In the genomic region with DNA sequence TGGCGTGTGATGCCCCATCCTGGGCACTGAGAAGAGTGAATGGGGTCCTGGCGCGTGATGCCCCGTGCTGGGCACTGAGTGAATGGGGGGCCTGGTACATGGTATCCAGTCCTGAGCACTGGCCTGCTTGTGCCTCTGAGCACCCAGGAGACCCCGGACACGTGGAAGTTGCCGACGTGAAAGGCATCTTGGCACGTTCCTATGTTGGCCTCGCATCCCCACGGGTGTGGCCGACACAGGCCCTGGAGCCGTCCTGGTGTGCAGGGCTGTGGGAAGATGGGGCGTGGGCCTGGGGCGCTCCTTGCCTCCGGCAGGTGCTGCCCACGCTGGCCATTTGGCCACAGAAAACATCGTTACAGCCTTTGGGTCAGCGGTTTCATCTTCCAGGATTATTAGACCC, we compare ENCODE assay signal across 29 cellular contexts. TPM values are rescaled to one million over a fixed set of nuclear protein-coding genes. Genes with fewer than 3 reads are reported as not detected.
A peak's percentile ranks its signal among the peaks of the same experiment; 100 is the strongest.
DNase-seq lines count a peak whose midpoint lies in the region; ATAC-seq, FAIRE-seq and TF ChIP-seq lines count a peak whose summit lies in the region.
"Had no signal": no experiment of that assay in that cellular context is flagged by ENCODE, and none has a peak within 500 bp of the region (broad histone marks: within the 10 kb centered on the region; RNA-seq: fewer than 3 reads in every experiment).

No MANE protein-coding gene starts in this region.

- TF ChIP-seq POLR2A in H1 (IDR thresholded peaks at IDR 0.05; ENCODE audit: control extremely low read depth in 1 of 2, low read depth in 2 of 2, low read length in 2 of 2) = no peak

- CTCF ChIA-PET in H1 (lab: Charles Lee; ENCODE audit: partially characterized antibody) = no interaction called here

- DNase-seq in left ventricle myocardium superior (peak; percentile 10), heart right ventricle (no peak), H1 (ENCODE audit: low read depth in 1 of 2, low spot score in 2 of 2) (no peak), osteoblast (ENCODE audit: insufficient read length, low spot score, missing footprints) (peak; percentile 44), upper lobe of right lung (peak; percentile 50), hypothalamus (lab: John Stamatoyannopoulos, UW) (no peak), occipital lobe (lab: John Stamatoyannopoulos, UW) (no peak)
- DNase-seq: AML-193; Caco-2; CD8-positive, alpha-beta T cell; GM23248; H9; HFFc6; IMR-90; KG1; MG63; NCI-H1105 treated with DMSO at 0.1 percent for 48 hours; NCI-H146; NCI-H1930; NCI-H446 treated with DMSO at 0.1 percent for 48 hours; NCI-H526; NCI-H82; NK-92 treated with Interleukin-12 subunit alpha and Interleukin-12 subunit beta, amount 100 ng/mL, for 24 hours; PC-9; SHP77 treated with DMSO at 0.1 percent for 48 hours had no signal

- no peak overlapping the region for H3K18ac ChIP-seq in H1 (ENCODE audit: extremely low read depth, low read length)

- H3K9me3 ChIP-seq in heart right ventricle = peaks cover 0 to 14% (median 0%) of the 10 kb centered on the region in 11 donors
- no peaks in the 10 kb centered on the region for H3K9me3 ChIP-seq in H1 (ENCODE audit: insufficient read depth in 2 of 2, low read depth in 1 of 2, low read length in 1 of 2)
- no peaks in the 10 kb centered on the region for H3K9me3 ChIP-seq in osteoblast (ENCODE audit: low read depth, low read length)
- H3K9me3 ChIP-seq in upper lobe of right lung = no peaks in the 10 kb centered on the region
- H3K9me3 ChIP-seq: MG63 had no signal

- no peak overlapping the region for H3K56ac ChIP-seq in H1 (replicated peaks; ENCODE audit: insufficient read length, low read depth, low read length)

- no peak overlapping the region for H2AFZ ChIP-seq in H1 (ENCODE audit: low read length)
- H2AFZ ChIP-seq in osteoblast (ENCODE audit: low read length) = no peak overlapping the region
- H2AFZ ChIP-seq: GM23248, PC-9 had no signal

- H4K8ac ChIP-seq in H1 (ENCODE audit: extremely low read depth, insufficient read depth, low read length) = no peak overlapping the region

- POLR2A ChIA-PET in H1 (lab: Charles Lee; ENCODE audit: partially characterized antibody) = no interaction called here

- H2BK15ac ChIP-seq in H1 (ENCODE audit: low read length) = 0 out of 2 replicates have a peak overlapping the region, but pooled peaks have one; percentile 2

- TF ChIP-seq CTCF in heart right ventricle (IDR thresholded peaks at IDR 0.05) (no peak), H1 (IDR thresholded peaks at IDR 0.05; ENCODE audit: control extremely low read depth in 1 of 3, insufficient read depth in 1 of 3, low read depth in 1 of 3, low read length in 3 of 3) (no peak), osteoblast (IDR thresholded peaks at IDR 0.05; ENCODE audit: extremely low read depth, low read depth, low read length) (no peak), upper lobe of right lung (IDR thresholded peaks at IDR 0.05) (no peak)

- H3K4me2 ChIP-seq in H1 (ENCODE audit: insufficient read depth in 1 of 2, low read depth in 2 of 2, low read length in 2 of 2) = no peak overlapping the region
- H3K4me2 ChIP-seq in osteoblast (ENCODE audit: insufficient read depth, low read length) = no peak overlapping the region
- H3K4me2 ChIP-seq: A549, PC-9 had no signal

- H3K9ac ChIP-seq in H1 (replicated peaks in 1 of 4; ENCODE audit: extremely low read depth in 1 of 4, low read depth in 3 of 4, low read length in 3 of 4) = no peak overlapping the region
- H3K9ac ChIP-seq: GM23248 had no signal

- no peak overlapping the region for H3K27ac ChIP-seq in heart right ventricle
- H3K27ac ChIP-seq in H1 (ENCODE audit: low read depth, low read length) = no peak overlapping the region
- no peak overlapping the region for H3K27ac ChIP-seq in osteoblast (ENCODE audit: low read depth, low read length)
- H3K27ac ChIP-seq in upper lobe of right lung = no peak overlapping the region
- H3K27ac ChIP-seq: A549; BLaER1 treated with 17β-estradiol and CSF1 and Interleukin-3, amounts not matched to agents 10 nM and 100 nM; GM23248; PC-9 had no signal

- no peak overlapping the region for H2BK20ac ChIP-seq in H1 (ENCODE audit: low read length)

- H3K79me1 ChIP-seq in H1 (ENCODE audit: low read depth, low read length) = no peaks in the 10 kb centered on the region

- no peak overlapping the region for H2BK5ac ChIP-seq in H1 (ENCODE audit: low read depth, low read length)

- H3K79me2 ChIP-seq in H1 (ENCODE audit: control insufficient read depth in 1 of 2, insufficient read depth in 2 of 2, low read length in 2 of 2) (no peaks in the 10 kb centered on the region), osteoblast (ENCODE audit: insufficient read depth, low read length) (no peaks in the 10 kb centered on the region)

- intact Hi-C loops in left ventricle myocardium superior (cut with micrococcal nuclease) (no loop called here), heart right ventricle (cut with DNase I) (no loop called here), upper lobe of right lung (cut with DNase I) (no loop called here)

- no peak overlapping the region for H4K91ac ChIP-seq in H1 (replicated peaks; ENCODE audit: insufficient read length, low read length)

- H4K5ac ChIP-seq in H1 (ENCODE audit: insufficient read length, low read depth, low read length) = no peak overlapping the region

- H4K20me1 ChIP-seq in H1 (replicated peaks in 1 of 2; ENCODE audit: control insufficient read depth in 1 of 2, insufficient read depth in 2 of 2, low read length in 2 of 2) (no peaks in the 10 kb centered on the region), osteoblast (ENCODE audit: insufficient read depth, low read length) (no peaks in the 10 kb centered on the region)

- TF ChIP-seq EP300 in H1 (IDR thresholded peaks at IDR 0.05; ENCODE audit: borderline replicate concordance in 1 of 2, low read depth in 2 of 2, low read length in 2 of 2) = no peak

- H3K4me1 ChIP-seq in heart right ventricle (no peaks in the 10 kb centered on the region), H1 (replicated peaks in 1 of 4; ENCODE audit: control insufficient read depth in 3 of 4, insufficient read depth in 4 of 4, low read length in 3 of 4) (peaks cover 0 to 17% (median 0%) of the 10 kb centered on the region in 4 experiments; a peak in 2 of 7 replicates), osteoblast (ENCODE audit: insufficient read depth, low read length) (no peaks in the 10 kb centered on the region), upper lobe of right lung (no peaks in the 10 kb centered on the region)
- H3K4me1 ChIP-seq: A549, Caco-2 had no signal

- no peak overlapping the region for H3K23ac ChIP-seq in H1 (ENCODE audit: insufficient read length)

- H3K27me3 ChIP-seq in heart right ventricle = peaks cover 0 to 26% (median 0%) of the 10 kb centered on the region in 7 donors
- no peaks in the 10 kb centered on the region for H3K27me3 ChIP-seq in H1 (replicated peaks in 1 of 4; ENCODE audit: control insufficient read depth in 3 of 4, extremely low read depth in 1 of 4, insufficient read depth in 3 of 4, low read length in 3 of 4)
- H3K27me3 ChIP-seq in osteoblast (ENCODE audit: insufficient read depth, low read length) = peaks cover 6% of the 10 kb centered on the region
- H3K27me3 ChIP-seq in upper lobe of right lung = no peaks in the 10 kb centered on the region
- H3K27me3 ChIP-seq: MG63 had no signal

- FAIRE-seq in H1 (lab: Jason Lieb, UNC) = no peak
- FAIRE-seq: A549, G401.6 had no signal

- no peak overlapping the region for H3K14ac ChIP-seq in H1 (ENCODE audit: insufficient read length)

- H3K4ac ChIP-seq in H1 (replicated peaks; ENCODE audit: insufficient read length, low read depth, low read length) = no peak overlapping the region

- TF ChIP-seq RAD21 in H1 (IDR thresholded peaks at IDR 0.05 in 1 of 2, conservative IDR thresholded peaks at IDR 0.05 in 1 of 2; ENCODE audit: low read depth in 2 of 2, low read length in 2 of 2) = no peak

- 93 to 94% methylated on average over 19 of the region's 19 CpGs for WGBS in heart right ventricle, 2 donors
- WGBS in H1 (ENCODE audit: extremely low coverage in 1 of 2, insufficient coverage in 1 of 2, insufficient read length in 1 of 2, insufficient replicate concordance in 2 of 2, low coverage in 1 of 2, low lambda C conversion rate in 2 of 2, missing lambda C conversion rate in 1 of 2), 2 experiments = 93% methylated on average over 19 of the region's 19 CpGs; no CpG with 5 or more reads in 1 of the 2 experiments

- H2BK12ac ChIP-seq in H1 (ENCODE audit: low read depth, low read length) = no peak overlapping the region

- H3K4me3 ChIP-seq in heart right ventricle = no peak overlapping the region
- H3K4me3 ChIP-seq in H1 (ENCODE audit: extremely low read depth in 1 of 4, insufficient read depth in 2 of 4, low read depth in 3 of 4, low read length in 4 of 4) = no peak overlapping the region
- H3K4me3 ChIP-seq in osteoblast (ENCODE audit: insufficient read depth, low read length) = no peak overlapping the region
- no peak overlapping the region for H3K4me3 ChIP-seq in upper lobe of right lung
- H3K4me3 ChIP-seq: A549; BLaER1 treated with 17β-estradiol and CSF1 and Interleukin-3, amounts not matched to agents 10 nM and 100 nM; GM23248; MG63; PC-9 had no signal

- ATAC-seq in left ventricle myocardium superior = no peak
- no peak for ATAC-seq in heart right ventricle
- no peak for ATAC-seq in upper lobe of right lung
- ATAC-seq: A549; CD8-positive, alpha-beta T cell had no signal

- H3K23me2 ChIP-seq in H1 (ENCODE audit: low read depth, low read length) = peaks cover 3% of the 10 kb centered on the region; the same call in 1 of the 2 replicates

- H3K36me3 ChIP-seq in heart right ventricle (no peaks in the 10 kb centered on the region), H1 (ENCODE audit: control insufficient read depth in 2 of 4, insufficient read depth in 4 of 4, low read length in 3 of 4) (no peaks in the 10 kb centered on the region), osteoblast (ENCODE audit: insufficient read depth, low read length) (no peaks in the 10 kb centered on the region), upper lobe of right lung (no peaks in the 10 kb centered on the region)
- H3K36me3 ChIP-seq: BLaER1 treated with 17β-estradiol and CSF1 and Interleukin-3, amounts not matched to agents 10 nM and 100 nM; MG63 had no signal

- no peak overlapping the region for H2AK5ac ChIP-seq in H1 (ENCODE audit: low read depth, low read length)

- no peak overlapping the region for H2BK120ac ChIP-seq in H1 (replicated peaks; ENCODE audit: low read depth, low read length)

RNA-seq across cellular contexts. Expression of gene CFAP46, which starts 35.5 kb away (rescaled TPM):
- total RNA-seq in left ventricle myocardium superior (1.5 TPM), heart right ventricle (1 to 10 TPM in 7 of 10 donors, under 1 TPM in 3; 0.61 to 1.9 (median 1.2) TPM), osteoblast (under 0.01 and 0.29 TPM in 2 replicates), upper lobe of right lung (0.52 TPM), occipital lobe (1.9 TPM)
- polyA plus RNA-seq in heart right ventricle (under 1 TPM; 0.36 to 0.88 TPM), H1 (2011; rRNA removed) (2.2 and 2.6 TPM in 2 replicates)
- 3.1 and 4.8 TPM in 2 replicates for total RNA-seq in H1 (2021; fragmentation: NEBNext Ultra II Directional; extraction: Animal tissue kit (Norgen Biotek cat#: 25700))
- polyA plus RNA-seq in H1 (2011; cell fraction: cytosol; rRNA removed) = 2.7 TPM
- polyA plus RNA-seq in H1 (2011; cell fraction: nucleus; rRNA removed) = 8.9 TPM
- 2.5 to 4.7 TPM (median 3.4 TPM) in 4 replicates for polyA plus RNA-seq in H1 (2012, experiment 1 of 2)
- polyA plus RNA-seq in H1 (2012, experiment 2 of 2) = 2.7 TPM
- polyA plus RNA-seq in H1 (2013, experiment 1 of 2) = 2.8 TPM
- polyA plus RNA-seq in H1 (2013, experiment 2 of 2) = 2.5 TPM
- polyA minus RNA-seq in H1 (2011; rRNA and poly(A)+ RNA removed) = 3.9 TPM in 2 replicates
- polyA minus RNA-seq in H1 (2011; cell fraction: cytosol; rRNA and poly(A)+ RNA removed) = 0.29 TPM
- 5.8 TPM for polyA minus RNA-seq in H1 (2011; cell fraction: nucleus; rRNA and poly(A)+ RNA removed)
- total RNA-seq: Caco-2; CD8-positive, alpha-beta T cell; PC-9; RPMI7951 had no signal

Comparison
In these comparisons a context has a peak if more than half of its experiments do, and no peak if none do; other contexts are left out.
1. DNase-seq: peak in left ventricle myocardium superior (single experiment), osteoblast (single experiment) and upper lobe of right lung (single experiment); none in heart right ventricle (0 of 2), H1 (0 of 2), hypothalamus (0 of 51) and occipital lobe (single experiment).